ENCODE assay signal across 20 cellular contexts in genomic region chr3:164208846-164209245, GRCh38.
"Had no signal": no experiment of that assay in that cellular context is flagged by ENCODE, and none has a peak within 500 bp of the region (broad histone marks: within the 10 kb centered on the region; RNA-seq: fewer than 3 reads in every experiment).

No MANE protein-coding gene starts in this region.

- H3K27ac ChIP-seq: colonic mucosa, prostate gland, suprapubic skin, VCaP had no signal

- H3K9me3 ChIP-seq: colonic mucosa, prostate gland, suprapubic skin had no signal

- H3K36me3 ChIP-seq: colonic mucosa, prostate gland, suprapubic skin had no signal

- H3K4me3 ChIP-seq: colonic mucosa, lung, prostate gland, suprapubic skin had no signal

- DNase-seq: activated CD4-positive, alpha-beta memory T cell treated with anti-CD3 and anti-CD28 coated beads, Interleukin-2, amount 10 ng/mL, durations not matched to agents 7 days and 5 days; activated CD4-positive, alpha-beta T cell treated with anti-CD3 and anti-CD28 coated beads for 36 hours; activated naive CD8-positive, alpha-beta T cell treated with anti-CD3 and anti-CD28 coated beads, Interleukin-2, amount 10 ng/mL, durations not matched to agents 7 days and 5 days; activated T-cell treated with anti-CD3 and anti-CD28 coated beads, Interleukin-2, amount 50 U/mL, for 48 hours; aorta; colonic mucosa; effector CD8-positive, alpha-beta T cell; erythroblast; foreskin fibroblast; glutamatergic neuron; left colon; naive thymus-derived CD4-positive, alpha-beta T cell; nucleus accumbens; stimulated activated CD4-positive, alpha-beta T cell treated with anti-CD3 and anti-CD28 coated beads, Interleukin-12 subunit alpha, Interleukin-12 subunit beta, amount 100 ng/mL, for 4 hours; stimulated activated naive CD8-positive, alpha-beta T cell treated with anti-CD3 and anti-CD28 coated beads, Interleukin-15, Interleukin-2, amounts not matched to agents 100 U/mL and 50 U/mL, for 24 hours; T-helper 1 cell had no signal

- H3K27me3 ChIP-seq: colonic mucosa, suprapubic skin had no signal

- ATAC-seq: activated CD4-positive, alpha-beta T cell treated with anti-CD3 and anti-CD28 coated beads for 36 hours; left colon; naive thymus-derived CD4-positive, alpha-beta T cell; stimulated activated naive CD8-positive, alpha-beta T cell treated with anti-CD3 and anti-CD28 coated beads, Interleukin-15, Interleukin-2, amounts not matched to agents 100 U/mL and 50 U/mL, for 24 hours had no signal

- H3K4me1 ChIP-seq: colonic mucosa, prostate gland, suprapubic skin had no signal
